In the genomic region with DNA sequence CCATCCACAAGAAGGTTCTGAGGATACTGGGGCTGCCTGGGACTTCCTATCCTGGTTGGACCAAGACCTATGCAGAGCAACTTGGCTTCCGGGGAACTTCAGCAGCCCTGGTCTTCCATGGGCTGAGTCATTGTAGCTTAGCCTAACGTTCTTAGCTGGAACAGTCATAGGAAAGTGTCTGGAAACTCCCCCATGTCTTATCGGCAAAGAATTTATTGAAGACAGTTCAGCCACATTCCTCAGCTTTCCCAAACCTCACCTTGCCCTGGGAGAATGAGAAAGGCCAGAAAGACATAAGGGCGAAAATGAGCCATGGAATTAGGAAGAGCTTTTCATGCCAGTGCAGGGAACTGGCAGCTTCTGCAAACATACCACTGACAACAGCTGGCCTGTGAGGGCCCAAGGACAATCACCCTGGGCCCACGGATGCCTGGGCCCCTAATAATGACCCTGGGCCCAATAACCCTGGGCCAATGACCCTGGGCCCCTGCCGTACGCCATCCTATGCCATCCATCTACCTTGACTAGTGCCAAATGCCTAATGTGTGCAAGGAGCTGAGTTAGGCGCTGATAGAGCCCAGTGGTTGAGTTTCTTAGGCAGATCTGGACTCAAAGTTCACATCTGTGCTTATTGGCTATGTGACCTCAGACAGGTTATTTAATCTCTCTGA, we compare ENCODE assay signal across 9 cellular contexts.
DNase-seq lines count a peak whose midpoint lies in the region; ATAC-seq and TF ChIP-seq lines count a peak whose summit lies in the region.
"Had no signal": no experiment of that assay in that cellular context is flagged by ENCODE, and none has a peak within 500 bp of the region (broad histone marks: within the 10 kb centered on the region; RNA-seq: fewer than 3 reads in every experiment).

No MANE protein-coding gene starts in this region.

- peaks cover 19% of the 10 kb centered on the region for H3K4me1 ChIP-seq in mesodermal cell (ENCODE audit: control insufficient read depth, insufficient read depth, low read length, poor library complexity, severe bottlenecking)
- H3K4me1 ChIP-seq in upper lobe of right lung: peaks cover 21% of the 10 kb centered on the region

- intact Hi-C loops in lower leg skin (cut with DNase I; ENCODE audit: low total_unique reads) (no loop called here), upper lobe of right lung (cut with DNase I) (no loop called here)

- H3K27me3 ChIP-seq in upper lobe of right lung: no peaks in the 10 kb centered on the region

- no peak for TF ChIP-seq POLR2A in lower leg skin (IDR thresholded peaks at IDR 0.05)

- no peak for ATAC-seq in GM21390 (IDR thresholded peaks at IDR 0.05; ENCODE audit: unreplicated experiment)
- ATAC-seq in upper lobe of right lung: no peak

- H3K4me3 ChIP-seq in coronary artery (no peak overlapping the region), mesodermal cell (ENCODE audit: extremely low read depth, insufficient read depth, low read length, poor library complexity, severe bottlenecking) (no peak overlapping the region), lower leg skin (ENCODE audit: low read depth, poor library complexity, severe bottlenecking) (no peak overlapping the region), upper lobe of right lung (no peak overlapping the region)

- TF ChIP-seq CTCF in coronary artery (IDR thresholded peaks at IDR 0.05) (no peak), lower leg skin (IDR thresholded peaks at IDR 0.05) (no peak), upper lobe of right lung (IDR thresholded peaks at IDR 0.05) (no peak)

- 89 to 91% methylated on average over 7 to 8 of the region's 8 CpGs for WGBS in mesodermal cell (ENCODE audit: insufficient coverage in 2 of 2), 2 experiments
- WGBS in lower leg skin, 2 donors: 37 to 42% methylated on average over 8 of the region's 8 CpGs

- H3K9me3 ChIP-seq in mesodermal cell (ENCODE audit: control insufficient read depth, low read length): no peaks in the 10 kb centered on the region
- no peaks in the 10 kb centered on the region for H3K9me3 ChIP-seq in upper lobe of right lung

- peak overlapping the region; percentile 17 to 37 for H3K27ac ChIP-seq in coronary artery
- H3K27ac ChIP-seq in mesodermal cell (ENCODE audit: low read depth, low read length, severe bottlenecking): peak overlapping the region; percentile 17
- H3K27ac ChIP-seq in upper lobe of right lung: no peak overlapping the region

- no peaks in the 10 kb centered on the region for H3K36me3 ChIP-seq in mesodermal cell (ENCODE audit: control insufficient read depth, insufficient read depth, low read length)
- no peaks in the 10 kb centered on the region for H3K36me3 ChIP-seq in upper lobe of right lung

- peak; percentile 89 for DNase-seq in AG08395 (ENCODE audit: low spot score)
- DNase-seq in LoVo (ENCODE audit: low spot score): peak; percentile 60
- no peak for DNase-seq in coronary artery (ENCODE audit: low spot score)
- DNase-seq in lower leg skin (ENCODE audit: low spot score in 2 of 2): no peak
- no peak for DNase-seq in upper lobe of right lung
- DNase-seq in SK-N-DZ (ENCODE audit: low spot score): no peak
- DNase-seq: CD4-positive, alpha-beta T cell had no signal

Comparison
In these comparisons a context has a peak if more than half of its experiments do, and no peak if none do; other contexts are left out.
1. DNase-seq: peak in AG08395 (single experiment) and LoVo (single experiment); none in coronary artery (single experiment), lower leg skin (0 of 2), upper lobe of right lung (single experiment) and SK-N-DZ (single experiment).